ENCODE assay signal across 14 cellular contexts in genomic region chr16:31913668-31914067, GRCh38.
"Had no signal": no experiment of that assay in that cellular context is flagged by ENCODE, and none has a peak within 500 bp of the region (broad histone marks: within the 10 kb centered on the region; RNA-seq: fewer than 3 reads in every experiment).

No MANE protein-coding gene starts in this region.

- H3K4me3 Mint-ChIP-seq: activated naive CD4-positive, alpha-beta T cell treated with anti-CD3 and anti-CD28 coated beads for 36 hours; nephron had no signal

- H3K27ac Mint-ChIP-seq: activated naive CD4-positive, alpha-beta T cell treated with anti-CD3 and anti-CD28 coated beads for 36 hours; activated T-helper 2 cell treated with anti-CD3 and anti-CD28 coated beads, Interferon-gamma antibody, Interleukin-2, Interleukin-4, amounts not matched to agents 10 μg/mL and 5 μg/mL and 100 μg/mL, durations not matched to agents 14 hours and 24 hours and 36 hours; nephron; progenitor cell of endocrine pancreas had no signal

- H3K27ac ChIP-seq: cardiac muscle cell, dorsolateral prefrontal cortex, left lung, thyroid gland had no signal

- H3K27me3 ChIP-seq: cardiac muscle cell, dorsolateral prefrontal cortex, left lung, thyroid gland had no signal

- H3K4me1 ChIP-seq: left lung, thyroid gland had no signal

- H3K4me1 Mint-ChIP-seq: nephron had no signal

- H3K27me3 Mint-ChIP-seq: progenitor cell of endocrine pancreas had no signal

- DNase-seq: activated CD4-positive, alpha-beta T cell treated with anti-CD3 and anti-CD28 coated beads, Interleukin-2, amount 50 U/mL, for 48 hours; activated CD4-positive, CD25-positive, alpha-beta regulatory T cell treated with anti-CD3 and anti-CD28 coated beads, Interleukin-2, amount 50 U/mL, for 72 hours; activated naive CD4-positive, alpha-beta T cell treated with anti-CD3 and anti-CD28 coated beads for 36 hours; dorsolateral prefrontal cortex; left lung; nucleus accumbens; right cardiac atrium; thyroid gland had no signal

- ATAC-seq: esophagus mucosa, left lung, right cardiac atrium had no signal

- H3K4me3 ChIP-seq: cardiac muscle cell, dorsolateral prefrontal cortex, left lung, smooth muscle cell, thyroid gland had no signal

- H3K4me2 ChIP-seq: smooth muscle cell had no signal
